In genomic region chr15:37104413-37105392, GRCh38 we compare ENCODE assay signal across 12 cellular contexts. TPM values are rescaled to one million over a fixed set of nuclear protein-coding genes. Genes with fewer than 3 reads are reported as not detected.
DNase-seq lines count a peak whose midpoint lies in the region; ATAC-seq and TF ChIP-seq lines count a peak whose summit lies in the region.
"Had no signal": no experiment of that assay in that cellular context is flagged by ENCODE, and none has a peak within 500 bp of the region (broad histone marks: within the 10 kb centered on the region; RNA-seq: fewer than 3 reads in every experiment).

No MANE protein-coding gene starts in this region.

- POLR2A ChIA-PET in SK-N-SH (lab: Yijun Ruan, JAX), result interaction anchor here (0.7 to 3.2 kb wide), 9 partner anchors 8 to 689 kb away, joined by 3 to 23 read pairs (median 3); no protein-coding TSS in a partner anchor

- peak overlapping the region; percentile 45; the same call in 1 of the 2 replicates for H2AFZ ChIP-seq in SK-N-SH (ENCODE audit: low read depth)

- H3K9ac ChIP-seq in SK-N-SH (peak overlapping the region; percentile 100), stomach smooth muscle (ENCODE audit: low read length in 2 of 2) (no peak overlapping the region)

- H3K4me3 ChIP-seq in SK-N-SH (ENCODE audit: low read depth in 2 of 2, low read length in 1 of 2) (peak overlapping the region; percentile 74 to 92), coronary artery (peak overlapping the region; percentile 34), mesodermal cell (ENCODE audit: extremely low read depth, insufficient read depth, low read length, poor library complexity, severe bottlenecking) (peak overlapping the region; percentile 12), stomach smooth muscle (ENCODE audit: low read length in 2 of 2) (peak overlapping the region in 1 of 2 donors; percentile 57)

- peaks cover 0 to 6% of the 10 kb centered on the region in 2 experiments for H3K36me3 ChIP-seq in SK-N-SH (replicated peaks in 1 of 2; ENCODE audit: control insufficient read depth in 1 of 2, insufficient read depth in 2 of 2, low read length in 1 of 2)
- H3K36me3 ChIP-seq in mesodermal cell (ENCODE audit: control insufficient read depth, insufficient read depth, low read length), result no peaks in the 10 kb centered on the region
- no peaks in the 10 kb centered on the region for H3K36me3 ChIP-seq in stomach smooth muscle (ENCODE audit: control insufficient read depth in 2 of 2, insufficient read depth in 2 of 2, low read length in 2 of 2)

- 14% methylated on average over 14 of the region's 14 CpGs for WGBS in SK-N-SH (ENCODE audit: low lambda C conversion rate)
- WGBS in mesodermal cell (ENCODE audit: insufficient coverage in 2 of 2), 2 experiments, result 7 to 11% methylated on average over 6 to 7 of the region's 14 CpGs

- H3K9me2 ChIP-seq in SK-N-SH, result no peaks in the 10 kb centered on the region

- H3K27me3 ChIP-seq in SK-N-SH (ENCODE audit: insufficient read depth), result no peaks in the 10 kb centered on the region
- H3K27me3 ChIP-seq in stomach smooth muscle (ENCODE audit: control insufficient read depth in 1 of 2, insufficient read depth in 2 of 2, low read length in 2 of 2), result peaks cover 0 to 13% of the 10 kb centered on the region in 2 donors

- H3K4me1 ChIP-seq in SK-N-SH (ENCODE audit: control insufficient read depth in 1 of 2, insufficient read depth in 2 of 2, low read depth in 1 of 2, low read length in 1 of 2) (peaks cover 0 to 4% of the 10 kb centered on the region in 2 experiments; a peak in 2 of 4 replicates), mesodermal cell (ENCODE audit: control insufficient read depth, insufficient read depth, low read length, poor library complexity, severe bottlenecking) (peaks cover 3% of the 10 kb centered on the region), stomach smooth muscle (ENCODE audit: control insufficient read depth, insufficient read depth, low read length) (no peaks in the 10 kb centered on the region)

- H3K4me2 ChIP-seq in SK-N-SH, result peak overlapping the region; percentile 89

- peaks cover 87% of the 10 kb centered on the region for H3K79me2 ChIP-seq in SK-N-SH (ENCODE audit: insufficient read depth)

- ATAC-seq in left lobe of liver, result no peak

- peak overlapping the region; percentile 99 for H3K27ac ChIP-seq in SK-N-SH (ENCODE audit: low read depth in 2 of 2, low read length in 1 of 2)
- H3K27ac ChIP-seq in coronary artery, result peak overlapping the region; percentile 75 to 90
- H3K27ac ChIP-seq in mesodermal cell (ENCODE audit: low read depth, low read length, severe bottlenecking), result no peak overlapping the region
- peak overlapping the region; percentile 92 for H3K27ac ChIP-seq in stomach smooth muscle (ENCODE audit: low read length)
- H3K27ac ChIP-seq: C4-2B had no signal

- no peak for TF ChIP-seq RAD21 in SK-N-SH (IDR thresholded peaks at IDR 0.05; ENCODE audit: low read length)

- H4K20me1 ChIP-seq in SK-N-SH (ENCODE audit: insufficient read depth), result no peaks in the 10 kb centered on the region

- no peak for TF ChIP-seq EP300 in SK-N-SH (IDR thresholded peaks at IDR 0.05; ENCODE audit: borderline replicate concordance in 1 of 2, low read depth in 1 of 2, low read length in 1 of 2)

- peak; percentile 56 for DNase-seq in SK-N-SH
- DNase-seq in coronary artery (ENCODE audit: low spot score), result no peak
- DNase-seq in left lobe of liver (ENCODE audit: low spot score), result no peak
- DNase-seq in activated CD8-positive, alpha-beta memory T cell treated with anti-CD3 and anti-CD28 coated beads, Interleukin-2, amount 50 U/mL, for 48 hours, result no peak
- DNase-seq in GOT3 (lab: John Stamatoyannopoulos, UW), result no peak
- DNase-seq in COR-L47 (lab: John Stamatoyannopoulos, UW), result no peak
- DNase-seq: DMS79 treated with DMSO at 0.1 percent for 48 hours; NCI-H146; stimulated activated naive CD4-positive, alpha-beta T cell treated with Interleukin-2 at 50 U/mL for 16 hours had no signal

- CTCF ChIA-PET in SK-N-SH (lab: Yijun Ruan, JAX), result interaction anchor here (0.7 to 10.8 kb wide), 8 partner anchors 9 to 1584 kb away, joined by 3 to 101 read pairs (median 4); no protein-coding TSS in a partner anchor

- H3K9me3 ChIP-seq in SK-N-SH, result no peaks in the 10 kb centered on the region
- H3K9me3 ChIP-seq in mesodermal cell (ENCODE audit: control insufficient read depth, low read length), result no peaks in the 10 kb centered on the region
- H3K9me3 ChIP-seq in stomach smooth muscle (ENCODE audit: control insufficient read depth in 2 of 2, low read length in 2 of 2), result no peaks in the 10 kb centered on the region

- peaks cover 51% of the 10 kb centered on the region for H3F3A ChIP-seq in SK-N-SH (replicated peaks; ENCODE audit: insufficient read depth)

- TF ChIP-seq CTCF in SK-N-SH (IDR thresholded peaks at IDR 0.05) (no peak), coronary artery (IDR thresholded peaks at IDR 0.05) (no peak)

TF ChIP-seq in SK-N-SH, 30 proteins besides CTCF, POLR2A, EP300 and RAD21 (continues in another document):
- TF ChIP-seq USF1 (IDR thresholded peaks at IDR 0.05; ENCODE audit: borderline replicate concordance, low read depth) (no peak; the same call in 1 of the 2 replicates), CHD2 (IDR thresholded peaks at IDR 0.05; ENCODE audit: low read length, partially characterized antibody) (no peak), PBX3 (IDR thresholded peaks at IDR 0.05) (0 out of 2 replicates have a peak, but pooled peaks have one; percentile 5), MAX (IDR thresholded peaks at IDR 0.05; ENCODE audit: low read depth) (peak; percentile 13; the same call in 1 of the 2 replicates), ELF1 (IDR thresholded peaks at IDR 0.05) (no peak), SMC3 (IDR thresholded peaks at IDR 0.05; ENCODE audit: low read depth, low read length) (no peak), RFX5 (IDR thresholded peaks at IDR 0.05; ENCODE audit: low read length) (no peak), USF2 (IDR thresholded peaks at IDR 0.05; ENCODE audit: borderline replicate concordance, low read depth, low read length) (no peak), RXRA (IDR thresholded peaks at IDR 0.05; ENCODE audit: borderline replicate concordance, low read depth) (peak; percentile 92), NFIC (IDR thresholded peaks at IDR 0.05; ENCODE audit: borderline replicate concordance) (no peak), GABPA (IDR thresholded peaks at IDR 0.05; ENCODE audit: low read depth) (no peak), ZBTB33 (IDR thresholded peaks at IDR 0.05; ENCODE audit: borderline replicate concordance, low read depth) (no peak), POLR2AphosphoS5 (IDR thresholded peaks at IDR 0.05; ENCODE audit: low read depth, low read length) (no peak; the same call in 1 of the 2 replicates), SIN3A (IDR thresholded peaks at IDR 0.05; ENCODE audit: borderline replicate concordance, low read depth, low read length) (no peak; the same call in 1 of the 2 replicates), EZH2phosphoT487 (IDR thresholded peaks at IDR 0.05; ENCODE audit: borderline replicate concordance, low read depth) (no peak; the same call in 1 of the 2 replicates)

RNA-seq across cellular contexts. Expression of gene MEIS2, which starts 4.4 kb away (rescaled TPM):
- 120 and 146 TPM in 2 replicates for polyA plus RNA-seq in SK-N-SH (2012; rRNA removed)
- polyA plus RNA-seq in SK-N-SH (2012; cell fraction: cytosol; rRNA removed), result 113 and 133 TPM in 2 replicates
- 253 and 311 TPM in 2 replicates for polyA plus RNA-seq in SK-N-SH (2012; cell fraction: nucleus; rRNA removed)
- 69.6 TPM for polyA plus RNA-seq in mesodermal cell (2013, experiment 1 of 2)
- 70.7 TPM for polyA plus RNA-seq in mesodermal cell (2013, experiment 2 of 2)
- total RNA-seq in left lobe of liver, result 9.1 TPM
